Comparison of ENCODE assay signal across 26 cellular contexts in the genomic region with DNA sequence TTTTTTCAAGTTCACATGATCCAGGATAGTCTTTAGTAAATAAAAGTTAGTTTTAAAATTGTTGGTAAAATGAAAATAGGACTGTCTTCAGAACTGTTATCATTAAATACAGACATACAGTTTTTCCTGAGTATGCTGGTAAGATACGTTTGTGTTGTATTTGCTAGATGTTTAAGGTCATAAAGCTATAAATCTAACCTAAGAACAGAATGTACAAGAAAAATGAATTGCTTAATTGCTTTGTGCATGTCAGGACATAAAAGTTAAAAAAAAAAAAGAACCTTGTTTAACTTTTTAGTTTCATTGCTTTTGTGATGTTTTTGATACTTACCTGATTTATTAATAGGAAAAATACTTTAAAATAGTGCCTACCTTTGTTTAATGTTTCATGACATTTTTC. TPM values are rescaled to one million over a fixed set of nuclear protein-coding genes. Genes with fewer than 3 reads are reported as not detected.
"Had no signal": no experiment of that assay in that cellular context is flagged by ENCODE, and none has a peak within 500 bp of the region (broad histone marks: within the 10 kb centered on the region; RNA-seq: fewer than 3 reads in every experiment).

No MANE protein-coding gene starts in this region.

- H3K27ac ChIP-seq: coronary artery, left ventricle myocardium inferior, neutrophil, skin epidermis, stomach, thoracic aorta had no signal

- H3K4me1 ChIP-seq: left ventricle myocardium inferior, stomach had no signal

- H3K4me3 ChIP-seq: coronary artery, left ventricle myocardium inferior, lung, skin epidermis, stomach, thoracic aorta had no signal

- ATAC-seq: naive thymus-derived CD8-positive, alpha-beta T cell; sciatic nerve had no signal

- H3K4me3 Mint-ChIP-seq: endodermal cell; naive thymus-derived CD8-positive, alpha-beta T cell had no signal

- H3K36me3 Mint-ChIP-seq: naive thymus-derived CD8-positive, alpha-beta T cell had no signal

- H3K36me3 ChIP-seq: left ventricle myocardium inferior, neutrophil, stomach, thoracic aorta had no signal

- H3K27ac Mint-ChIP-seq: endodermal cell; naive thymus-derived CD8-positive, alpha-beta T cell had no signal

- H3K4me1 Mint-ChIP-seq: naive thymus-derived CD8-positive, alpha-beta T cell had no signal

- DNase-seq: cerebellar nuclear complex; effector CD4-positive, alpha-beta T cell; endodermal cell; foreskin melanocyte; hypothalamus; left ventricle myocardium inferior; mesendoderm; naive thymus-derived CD8-positive, alpha-beta T cell; posterior cingulate gyrus; stimulated activated CD4-positive, alpha-beta T cell treated with anti-CD3 and anti-CD28 coated beads, Interleukin-12 subunit alpha, Interleukin-12 subunit beta, amount 100 ng/mL, for 4 hours; stimulated activated naive CD4-positive, alpha-beta T cell; stomach; substantia nigra; trophoblast cell had no signal

- H3K9me3 Mint-ChIP-seq: naive thymus-derived CD8-positive, alpha-beta T cell had no signal

- H3K9me3 ChIP-seq: left ventricle myocardium inferior, neutrophil, stomach, thoracic aorta had no signal

- H3K27me3 ChIP-seq: neutrophil had no signal

RNA-seq across cellular contexts. Expression of a gene that starts 31.5 kb away (rescaled TPM):
- total RNA-seq: left ventricle myocardium inferior; naive thymus-derived CD8-positive, alpha-beta T cell; osteoblast; sciatic nerve; thoracic aorta had no signal
- polyA plus RNA-seq: naive thymus-derived CD8-positive, alpha-beta T cell; neural cell had no signal

RNA-seq across cellular contexts. Expression of a gene that starts 59.4 kb away (rescaled TPM):
- total RNA-seq: dermis microvascular lymphatic vessel endothelial cell; endodermal cell; left ventricle myocardium inferior; naive thymus-derived CD8-positive, alpha-beta T cell; osteoblast; pulmonary artery endothelial cell; sciatic nerve; stomach; thoracic aorta; urinary bladder had no signal
- polyA plus RNA-seq: esophagus; naive thymus-derived CD8-positive, alpha-beta T cell; neural cell; stomach had no signal
